Comparison of ENCODE assay signal across 8 cellular contexts in the genomic region with DNA sequence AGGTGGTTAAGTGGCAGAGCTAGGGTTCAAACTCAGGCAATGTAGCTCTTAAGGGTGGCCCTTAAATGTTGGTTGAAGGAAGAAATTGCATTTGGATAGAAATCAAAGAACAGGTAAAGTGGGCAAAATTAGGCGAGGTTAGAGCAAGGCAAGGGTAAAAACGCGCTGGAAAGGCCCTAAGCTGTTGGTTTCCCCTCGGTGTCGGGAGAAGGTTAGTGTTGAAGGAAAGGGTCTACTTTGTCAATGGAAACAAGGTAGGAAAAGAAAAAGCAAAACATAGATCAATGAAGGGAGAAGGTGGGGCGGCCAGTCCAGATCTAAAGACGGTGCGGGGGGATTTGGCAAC. TPM values are rescaled to one million over a fixed set of nuclear protein-coding genes. Genes with fewer than 3 reads are reported as not detected.
DNase-seq lines count a peak whose midpoint lies in the region; ATAC-seq and TF ChIP-seq lines count a peak whose summit lies in the region.

No MANE protein-coding gene starts in this region.

- H3K36me3 Mint-ChIP-seq in activated CD4-positive, alpha-beta T cell treated with anti-CD3 and anti-CD28 coated beads for 36 hours (ENCODE audit: low read depth): peaks cover 38% of the 10 kb centered on the region

- H3K27ac ChIP-seq in gastrocnemius medialis: peak overlapping the region; percentile 89 to 95 (median 93)

- in situ Hi-C loops in gastrocnemius medialis (cut with MboI; ENCODE audit: low sequenced_read_pairs in 4 of 4): loop anchor here in 2 of 4 donors (25.0 kb wide), 2 partner anchors 594 to 1231 kb away; a partner anchor contains a TSS

- peak; percentile 9 for DNase-seq in activated CD4-positive, alpha-beta T cell treated with anti-CD3 and anti-CD28 coated beads for 36 hours
- no peak for DNase-seq in activated CD4-positive, alpha-beta T cell treated with anti-CD3 and anti-CD28 coated beads, Interleukin-2, amount 50 U/mL, for 4 hours
- DNase-seq in SW480 (ENCODE audit: low spot score): peak; percentile 14
- peak; percentile 12 for DNase-seq in germinal center (ENCODE audit: low spot score)
- DNase-seq in gastrocnemius medialis: no peak
- DNase-seq in kidney glomerular epithelial cell (lab: John Stamatoyannopoulos, UW): no peak
- DNase-seq in effector CD8-positive, alpha-beta T cell (lab: John Stamatoyannopoulos, UW): no peak

- TF ChIP-seq CTCF in gastrocnemius medialis (IDR thresholded peaks at IDR 0.05 in 4 of 5, conservative IDR thresholded peaks at IDR 0.05 in 1 of 5): no peak

- no peak for ATAC-seq in activated CD4-positive, alpha-beta T cell treated with anti-CD3 and anti-CD28 coated beads for 36 hours
- peak; percentile 7 to 12 for ATAC-seq in gastrocnemius medialis
- no peak for ATAC-seq in HG03135 (IDR thresholded peaks at IDR 0.05; ENCODE audit: unreplicated experiment)

- H3K36me3 ChIP-seq in gastrocnemius medialis: peaks cover 4 to 21% of the 10 kb centered on the region in 2 donors

- no peaks in the 10 kb centered on the region for H3K9me3 Mint-ChIP-seq in activated CD4-positive, alpha-beta T cell treated with anti-CD3 and anti-CD28 coated beads for 36 hours (ENCODE audit: low read depth)

- no peaks in the 10 kb centered on the region for H3K27me3 Mint-ChIP-seq in activated CD4-positive, alpha-beta T cell treated with anti-CD3 and anti-CD28 coated beads for 36 hours

- intact Hi-C loops in activated CD4-positive, alpha-beta T cell treated with anti-CD3 and anti-CD28 coated beads for 36 hours (cut with DNase I, micrococcal nuclease): loop anchor here (2.0 to 10.0 kb wide), 7 partner anchors 18 to 1491 kb away; a partner anchor contains a TSS
- intact Hi-C loops in gastrocnemius medialis (cut with DNase I; ENCODE audit: low total_unique reads): loop anchor here (5.0 kb wide), 2 partner anchors 101 to 1156 kb away; a partner anchor contains a TSS

- peaks cover 64% of the 10 kb centered on the region for H3K4me1 Mint-ChIP-seq in activated CD4-positive, alpha-beta T cell treated with anti-CD3 and anti-CD28 coated beads for 36 hours

- H3K27me3 ChIP-seq in gastrocnemius medialis: no peaks in the 10 kb centered on the region

- peaks cover 28 to 37% of the 10 kb centered on the region in 2 donors for H3K4me1 ChIP-seq in gastrocnemius medialis

- CTCF ChIA-PET in activated CD4-positive, alpha-beta T cell treated with anti-CD3 and anti-CD28 coated beads for 36 hours (lab: Charles Lee): interaction anchor here (1.3 to 5.0 kb wide), 4 partner anchors 8 to 19 kb away, joined by 3 to 21 read pairs (median 6); no protein-coding TSS in a partner anchor

- TF ChIP-seq POLR2A in gastrocnemius medialis (IDR thresholded peaks at IDR 0.05): no peak

- H3K27ac Mint-ChIP-seq in activated CD4-positive, alpha-beta T cell treated with anti-CD3 and anti-CD28 coated beads for 36 hours: peak overlapping the region; percentile 95

- peak overlapping the region; percentile 94 for H3K4me3 Mint-ChIP-seq in activated CD4-positive, alpha-beta T cell treated with anti-CD3 and anti-CD28 coated beads for 36 hours

- no peaks in the 10 kb centered on the region for H3K9me3 ChIP-seq in gastrocnemius medialis

- POLR2A ChIA-PET in activated CD4-positive, alpha-beta T cell treated with anti-CD3 and anti-CD28 coated beads for 36 hours (lab: Charles Lee): interaction anchor here (0.6 to 1.7 kb wide), 5 partner anchors 9 to 17 kb away, joined by 3 to 4 read pairs (median 3); a partner anchor contains a TSS

- H3K4me3 ChIP-seq in gastrocnemius medialis: peak overlapping the region; percentile 86 to 99 (median 96)

RNA-seq across cellular contexts. Expression of a gene that starts 0.4 kb away (rescaled TPM):
- 1 to 10 TPM; 9.2 to 9.6 TPM for total RNA-seq in activated CD4-positive, alpha-beta T cell treated with anti-CD3 and anti-CD28 coated beads for 36 hours
- total RNA-seq in gastrocnemius medialis: 1 to 10 TPM; 6.8 to 9.4 (median 7.3) TPM

RNA-seq across cellular contexts. Expression of a gene that starts 0.5 kb away (rescaled TPM):
- total RNA-seq in activated CD4-positive, alpha-beta T cell treated with anti-CD3 and anti-CD28 coated beads for 36 hours: 10 to 100 TPM; 49.3 to 52.9 TPM
- 10 to 100 TPM; 27.9 to 75.1 (median 50.8) TPM for total RNA-seq in gastrocnemius medialis

RNA-seq across cellular contexts. Expression of a gene that starts 17.5 kb away (rescaled TPM):
- not detected for total RNA-seq in activated CD4-positive, alpha-beta T cell treated with anti-CD3 and anti-CD28 coated beads for 36 hours
- not detected for total RNA-seq in gastrocnemius medialis

Comparison
In these comparisons a context has a peak if more than half of its experiments do, and no peak if none do; other contexts are left out.
1. DNase-seq: peak in activated CD4-positive, alpha-beta T cell treated with anti-CD3 and anti-CD28 coated beads for 36 hours (single experiment), SW480 (single experiment) and germinal center (single experiment); none in activated CD4-positive, alpha-beta T cell treated with anti-CD3 and anti-CD28 coated beads, Interleukin-2, amount 50 U/mL, for 4 hours (0 of 2), gastrocnemius medialis (0 of 2), kidney glomerular epithelial cell (single experiment) and effector CD8-positive, alpha-beta T cell (single experiment).
2. ATAC-seq: peak in gastrocnemius medialis (2 of 2); none in activated CD4-positive, alpha-beta T cell treated with anti-CD3 and anti-CD28 coated beads for 36 hours (single experiment) and HG03135 (single experiment).